1 cellular context compared by ENCODE assay signal in genomic region chr18:31549416-31549815, GRCh38.
TF ChIP-seq lines count a peak whose summit lies in the region.

No MANE protein-coding gene starts in this region.

TF ChIP-seq in WTC11, 78 proteins besides CTCF, POLR2A, EP300 and RAD21 (continued from another document):
- TF ChIP-seq, protein P1, sequence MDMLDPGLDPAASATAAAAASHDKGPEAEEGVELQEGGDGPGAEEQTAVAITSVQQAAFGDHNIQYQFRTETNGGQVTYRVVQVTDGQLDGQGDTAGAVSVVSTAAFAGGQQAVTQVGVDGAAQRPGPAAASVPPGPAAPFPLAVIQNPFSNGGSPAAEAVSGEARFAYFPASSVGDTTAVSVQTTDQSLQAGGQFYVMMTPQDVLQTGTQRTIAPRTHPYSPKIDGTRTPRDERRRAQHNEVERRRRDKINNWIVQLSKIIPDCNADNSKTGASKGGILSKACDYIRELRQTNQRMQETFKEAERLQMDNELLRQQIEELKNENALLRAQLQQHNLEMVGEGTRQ (CRISPR knock-in tag; IDR thresholded peaks at IDR 0.05): no peak
- TF ChIP-seq SMAD4 (CRISPR knock-in tag; IDR thresholded peaks at IDR 0.05) (no peak), ESRRA (CRISPR knock-in tag; IDR thresholded peaks at IDR 0.05; ENCODE audit: borderline replicate concordance) (no peak)
